In the genomic region with DNA sequence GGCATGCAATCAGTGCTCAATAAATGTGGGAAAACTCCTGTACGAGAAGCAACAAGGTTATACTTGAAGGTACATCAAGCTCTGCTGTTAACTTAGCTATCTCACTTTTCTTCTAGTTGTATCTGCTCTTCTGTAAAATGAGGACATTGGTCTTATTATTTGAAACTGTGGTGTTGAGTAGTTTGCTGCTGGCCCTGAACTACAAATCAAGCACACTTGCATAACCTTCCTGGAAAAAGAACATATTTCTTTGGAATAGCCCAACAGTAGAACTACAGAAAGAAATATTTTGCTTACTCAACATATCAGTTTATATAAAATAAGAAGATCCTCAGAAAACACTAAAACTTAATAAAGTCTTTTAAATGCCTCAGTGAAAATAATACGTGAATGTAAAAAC, we compare ENCODE assay signal across 21 cellular contexts.
DNase-seq lines count a peak whose midpoint lies in the region; ATAC-seq, FAIRE-seq and TF ChIP-seq lines count a peak whose summit lies in the region.
"Had no signal": no experiment of that assay in that cellular context is flagged by ENCODE, and none has a peak within 500 bp of the region (broad histone marks: within the 10 kb centered on the region; RNA-seq: fewer than 3 reads in every experiment).

No MANE protein-coding gene starts in this region.

- no peaks in the 10 kb centered on the region for H3K79me2 ChIP-seq in K562 (ENCODE audit: control insufficient read depth, insufficient read depth, low read length)

- no peak overlapping the region for H3K4me2 ChIP-seq in K562 (ENCODE audit: insufficient read depth, low read length)

- H3K9me3 ChIP-seq in adipocyte (ENCODE audit: control insufficient read depth, low read length) (no peaks in the 10 kb centered on the region), K562 (replicated peaks; ENCODE audit: control insufficient read depth, insufficient read depth, low read depth, low read length) (no peaks in the 10 kb centered on the region), left lung (no peaks in the 10 kb centered on the region), body of pancreas (no peaks in the 10 kb centered on the region), lower lobe of right lung (no peaks in the 10 kb centered on the region)
- H3K9me3 ChIP-seq: HAP-1 had no signal

- CTCF ChIA-PET in K562 (lab: Yijun Ruan, JAX; ENCODE audit: low intra/inter-chr PET ratio), result no interaction called here

- H3K27ac ChIP-seq in K562 (ENCODE audit: extremely low read depth, low read depth, low read length), result no peak overlapping the region
- H3K27ac ChIP-seq in left lung, result no peak overlapping the region
- no peak overlapping the region for H3K27ac ChIP-seq in body of pancreas
- no peak overlapping the region for H3K27ac ChIP-seq in lower lobe of right lung

- no peak for ATAC-seq in K562
- ATAC-seq in left lung, result peak; percentile 26
- no peak for ATAC-seq in body of pancreas
- ATAC-seq in lower lobe of right lung, result no peak

- peak overlapping the region; percentile 49 for H3K9ac ChIP-seq in adipocyte (ENCODE audit: low read length)
- no peak overlapping the region for H3K9ac ChIP-seq in K562 (ENCODE audit: insufficient read depth in 1 of 2, low read depth in 2 of 2, low read length in 2 of 2)

- H3K36me3 ChIP-seq in adipocyte (ENCODE audit: control insufficient read depth, insufficient read depth, low read length, severe bottlenecking) (no peaks in the 10 kb centered on the region), K562 (ENCODE audit: control insufficient read depth, insufficient read depth, low read length) (no peaks in the 10 kb centered on the region), left lung (no peaks in the 10 kb centered on the region), body of pancreas (replicated peaks in 1 of 2; ENCODE audit: insufficient read depth in 1 of 2, low read depth in 2 of 2) (no peaks in the 10 kb centered on the region), lower lobe of right lung (no peaks in the 10 kb centered on the region)
- H3K36me3 ChIP-seq: HAP-1 had no signal

- TF ChIP-seq EP300 in K562 (IDR thresholded peaks at IDR 0.05; ENCODE audit: low read length), result no peak

- POLR2A ChIA-PET in K562 (lab: Yijun Ruan, JAX), result no interaction called here

- intact Hi-C loops in K562 (cut with micrococcal nuclease) (no loop called here), left lung (cut with DNase I) (no loop called here), body of pancreas (cut with DNase I) (no loop called here), lower lobe of right lung (cut with DNase I) (no loop called here)

- peak; percentile 31 for DNase-seq in adipocyte (ENCODE audit: low read depth)
- no peak for DNase-seq in K562 (ENCODE audit: extremely low read depth in 1 of 4, low spot score in 3 of 4)
- DNase-seq in fibroblast of gingiva (ENCODE audit: low read depth), result peak; percentile 44
- no peak for DNase-seq in left lung
- no peak for DNase-seq in activated gamma-delta T cell treated with Interleukin-2 at 50 U/mL for 16 hours
- no peak for DNase-seq in body of pancreas
- no peak for DNase-seq in central memory CD4-positive, alpha-beta T cell
- DNase-seq in lower lobe of right lung, result no peak
- DNase-seq: C1 segment of cervical spinal cord; Calu3; CD4-positive, alpha-beta memory T cell; COR-L47; DMS53; DMS79 treated with DMSO at 0.1 percent for 48 hours; GF-D8; GOT3; HFFc6 had no signal

- no peak for FAIRE-seq in K562 (lab: Jason Lieb, UNC)
- FAIRE-seq: GM12891, GM18507, H54 had no signal

- H3K4me3 ChIP-seq in adipocyte (ENCODE audit: low read length) (peak overlapping the region; percentile 13), K562 (no peak overlapping the region), left lung (no peak overlapping the region), body of pancreas (no peak overlapping the region), lower lobe of right lung (no peak overlapping the region)
- H3K4me3 ChIP-seq: HAP-1 had no signal

- no peak for TF ChIP-seq CTCF in K562 (IDR thresholded peaks at IDR 0.05 in 2 of 3, conservative IDR thresholded peaks at IDR 0.05 in 1 of 3; ENCODE audit: insufficient read depth in 2 of 3, low read depth in 1 of 3, low read length in 3 of 3)
- no peak for TF ChIP-seq CTCF in left lung (IDR thresholded peaks at IDR 0.05)
- TF ChIP-seq CTCF in body of pancreas (IDR thresholded peaks at IDR 0.05), result no peak
- no peak for TF ChIP-seq CTCF in lower lobe of right lung (IDR thresholded peaks at IDR 0.05)

- H2AFZ ChIP-seq in K562 (ENCODE audit: low read depth, low read length), result no peak overlapping the region

- no TSS peak for BruUV-seq in K562 (replicated peaks; lab: Mats Ljungman, UMichigan)

- no peak for TF ChIP-seq RAD21 in K562 (CRISPR knock-in tag; conservative IDR thresholded peaks at IDR 0.05 in 1 of 2, IDR thresholded peaks at IDR 0.05 in 1 of 2)

- no peaks in the 10 kb centered on the region for H3K9me1 ChIP-seq in K562 (ENCODE audit: control insufficient read depth, insufficient read depth, low read length)

- H3K27me3 ChIP-seq in adipocyte (replicated peaks; ENCODE audit: control insufficient read depth, insufficient read depth, low read length), result no peaks in the 10 kb centered on the region
- H3K27me3 ChIP-seq in K562 (ENCODE audit: control insufficient read depth in 2 of 2, insufficient read depth in 2 of 2, low read length in 2 of 2), result no peaks in the 10 kb centered on the region
- no peaks in the 10 kb centered on the region for H3K27me3 ChIP-seq in left lung
- H3K27me3 ChIP-seq in body of pancreas, result no peaks in the 10 kb centered on the region
- no peaks in the 10 kb centered on the region for H3K27me3 ChIP-seq in lower lobe of right lung (ENCODE audit: low read depth)

- in situ Hi-C loops in K562 (cut with MboI), result no loop called here

- no peak for TF ChIP-seq POLR2A in K562 (conservative IDR thresholded peaks at IDR 0.05)
- TF ChIP-seq POLR2A in body of pancreas (IDR thresholded peaks at IDR 0.05), result no peak

- WGBS in K562 (ENCODE audit: insufficient coverage, low coverage, missing lambda C conversion rate), result 0% methylated on average over 2 of the region's 2 CpGs
- 77 to 82% methylated on average over 2 of the region's 2 CpGs for WGBS in body of pancreas, 2 donors

- H3K4me1 ChIP-seq in adipocyte (ENCODE audit: control insufficient read depth, insufficient read depth, low read length) (peaks cover 28% of the 10 kb centered on the region), K562 (replicated peaks in 1 of 2; ENCODE audit: control insufficient read depth in 2 of 2, insufficient read depth in 2 of 2, low read length in 2 of 2) (no peaks in the 10 kb centered on the region; a peak in 1 of 5 replicates), left lung (peaks cover 0 to 14% of the 10 kb centered on the region in 2 donors), body of pancreas (peaks cover 7% of the 10 kb centered on the region), lower lobe of right lung (peaks cover 13% of the 10 kb centered on the region)
- H3K4me1 ChIP-seq: HAP-1 had no signal

- H4K20me1 ChIP-seq in K562 (replicated peaks; ENCODE audit: control insufficient read depth, insufficient read depth, low read length), result no peaks in the 10 kb centered on the region

TF ChIP-seq in K562, 482 proteins besides CTCF, POLR2A, EP300 and RAD21:
- TF ChIP-seq ZNF316 (IDR thresholded peaks at IDR 0.05), result peak; percentile 16; the same call in 1 of the 2 replicates
- TF ChIP-seq, protein P1, sequence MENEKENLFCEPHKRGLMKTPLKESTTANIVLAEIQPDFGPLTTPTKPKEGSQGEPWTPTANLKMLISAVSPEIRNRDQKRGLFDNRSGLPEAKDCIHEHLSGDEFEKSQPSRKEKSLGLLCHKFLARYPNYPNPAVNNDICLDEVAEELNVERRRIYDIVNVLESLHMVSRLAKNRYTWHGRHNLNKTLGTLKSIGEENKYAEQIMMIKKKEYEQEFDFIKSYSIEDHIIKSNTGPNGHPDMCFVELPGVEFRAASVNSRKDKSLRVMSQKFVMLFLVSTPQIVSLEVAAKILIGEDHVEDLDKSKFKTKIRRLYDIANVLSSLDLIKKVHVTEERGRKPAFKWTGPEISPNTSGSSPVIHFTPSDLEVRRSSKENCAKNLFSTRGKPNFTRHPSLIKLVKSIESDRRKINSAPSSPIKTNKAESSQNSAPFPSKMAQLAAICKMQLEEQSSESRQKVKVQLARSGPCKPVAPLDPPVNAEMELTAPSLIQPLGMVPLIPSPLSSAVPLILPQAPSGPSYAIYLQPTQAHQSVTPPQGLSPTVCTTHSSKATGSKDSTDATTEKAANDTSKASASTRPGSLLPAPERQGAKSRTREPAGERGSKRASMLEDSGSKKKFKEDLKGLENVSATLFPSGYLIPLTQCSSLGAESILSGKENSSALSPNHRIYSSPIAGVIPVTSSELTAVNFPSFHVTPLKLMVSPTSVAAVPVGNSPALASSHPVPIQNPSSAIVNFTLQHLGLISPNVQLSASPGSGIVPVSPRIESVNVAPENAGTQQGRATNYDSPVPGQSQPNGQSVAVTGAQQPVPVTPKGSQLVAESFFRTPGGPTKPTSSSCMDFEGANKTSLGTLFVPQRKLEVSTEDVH (IDR thresholded peaks at IDR 0.05; ENCODE audit: low read depth, partially characterized antibody), result no peak
- no peak for TF ChIP-seq RFX1 (IDR thresholded peaks at IDR 0.05)

Comparison
In these comparisons a context has a peak if more than half of its experiments do, and no peak if none do; other contexts are left out.
1. DNase-seq: peak in adipocyte (single experiment) and fibroblast of gingiva (single experiment); none in K562 (0 of 4), left lung (0 of 2), activated gamma-delta T cell treated with Interleukin-2 at 50 U/mL for 16 hours (single experiment), body of pancreas (0 of 4), central memory CD4-positive, alpha-beta T cell (single experiment) and lower lobe of right lung (single experiment).